ENCODE assay signal across 15 cellular contexts in the genomic region with DNA sequence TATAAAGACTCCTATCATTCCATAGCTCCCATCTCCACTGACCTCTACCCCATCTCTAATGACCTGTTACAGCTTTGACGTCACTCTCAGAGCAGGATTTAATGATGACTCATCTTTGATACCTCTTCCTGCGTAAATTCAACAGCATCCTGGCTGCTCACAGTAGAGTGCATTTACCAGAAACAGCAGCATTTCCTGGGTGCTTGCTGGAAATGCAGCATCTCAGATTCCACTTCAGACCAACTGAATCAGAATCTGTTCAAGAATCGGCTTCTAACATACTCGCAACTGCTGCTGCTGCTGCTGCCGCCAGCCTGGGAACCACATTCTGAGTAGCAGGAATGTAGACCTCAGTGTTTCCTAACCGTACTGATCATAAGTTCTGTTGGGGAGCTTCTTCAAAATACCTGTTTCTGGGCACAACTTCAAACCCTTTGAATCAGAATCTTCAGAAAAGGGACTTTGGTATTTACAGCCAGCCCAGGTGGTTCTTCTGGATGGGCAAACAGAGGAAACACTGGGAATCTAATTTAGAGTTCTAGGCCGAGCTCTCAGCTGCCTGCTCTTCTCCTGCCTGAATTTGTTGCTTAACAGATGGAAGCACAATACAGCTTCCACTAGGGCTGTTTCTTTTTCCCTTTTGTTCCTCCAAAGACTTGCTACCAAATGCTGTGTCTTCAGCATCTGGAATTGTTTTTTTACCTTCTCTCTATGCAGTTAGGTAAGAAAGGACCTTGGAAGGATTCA.
DNase-seq lines count a peak whose midpoint lies in the region; ATAC-seq and TF ChIP-seq lines count a peak whose summit lies in the region.
"Had no signal": no experiment of that assay in that cellular context is flagged by ENCODE, and none has a peak within 500 bp of the region (broad histone marks: within the 10 kb centered on the region; RNA-seq: fewer than 3 reads in every experiment).

No MANE protein-coding gene starts in this region.

- DNase-seq in activated CD4-positive, alpha-beta T cell treated with anti-CD3 and anti-CD28 coated beads, Interleukin-2, amount 10 ng/mL, durations not matched to agents 24 days and 14 days = peak; percentile 59
- DNase-seq in activated CD4-positive, alpha-beta T cell treated with anti-CD3 and anti-CD28 coated beads, Interleukin-2, amount 50 U/mL, for 1 hour = no peak
- DNase-seq in RPMI7951 (ENCODE audit: low read depth) (peak; percentile 4), fibroblast of pulmonary artery (ENCODE audit: low read depth) (peak; percentile 63), testis (no peak), NCI-H524 treated with DMSO at 0.1 percent for 48 hours (lab: John Stamatoyannopoulos, UW) (no peak), NCI-H2107 (lab: John Stamatoyannopoulos, UW) (no peak)
- DNase-seq: activated CD8-positive, alpha-beta memory T cell treated with anti-CD3 and anti-CD28 coated beads, Interleukin-2, amount 10 ng/mL, durations not matched to agents 7 days and 5 days; cortex of kidney; naive thymus-derived CD4-positive, alpha-beta T cell; NCI-H2171 treated with DMSO at 0.1 percent for 48 hours; upper lobe of left lung had no signal

- no peaks in the 10 kb centered on the region for H3K36me3 ChIP-seq in testis (ENCODE audit: low read depth, missing control alignments)
- H3K36me3 ChIP-seq: upper lobe of left lung had no signal

- H3K27ac Mint-ChIP-seq in activated CD4-positive, alpha-beta T cell treated with anti-CD3 and anti-CD28 coated beads, Interleukin-2, amount 10 ng/mL, durations not matched to agents 24 days and 14 days = no peak overlapping the region
- H3K27ac Mint-ChIP-seq: activated CD8-positive, alpha-beta memory T cell treated with anti-CD3 and anti-CD28 coated beads, Interleukin-2, amount 10 ng/mL, durations not matched to agents 7 days and 5 days; B cell had no signal

- WGBS in testis, 2 donors = 84 to 88% methylated on average over 7 of the region's 7 CpGs

- H3K27me3 ChIP-seq in testis = no peaks in the 10 kb centered on the region
- H3K27me3 ChIP-seq: upper lobe of left lung had no signal

- no peak for ATAC-seq in HG03521 (IDR thresholded peaks at IDR 0.05; ENCODE audit: unreplicated experiment)
- ATAC-seq: activated CD8-positive, alpha-beta memory T cell treated with anti-CD3 and anti-CD28 coated beads, Interleukin-2, amount 10 ng/mL, durations not matched to agents 7 days and 5 days; naive thymus-derived CD4-positive, alpha-beta T cell had no signal

- no peaks in the 10 kb centered on the region for H3K9me3 ChIP-seq in testis
- H3K9me3 ChIP-seq: upper lobe of left lung had no signal

- no peak overlapping the region for H3K4me3 ChIP-seq in fibroblast of pulmonary artery (replicated peaks; ENCODE audit: low read depth, low read length)
- H3K4me3 ChIP-seq in testis = no peak overlapping the region
- H3K4me3 ChIP-seq: upper lobe of left lung had no signal

- no peaks in the 10 kb centered on the region for H3K4me1 ChIP-seq in testis

- H3K4me3 Mint-ChIP-seq in activated CD4-positive, alpha-beta T cell treated with anti-CD3 and anti-CD28 coated beads, Interleukin-2, amount 10 ng/mL, durations not matched to agents 24 days and 14 days = no peak overlapping the region
- H3K4me3 Mint-ChIP-seq: activated CD8-positive, alpha-beta memory T cell treated with anti-CD3 and anti-CD28 coated beads, Interleukin-2, amount 10 ng/mL, durations not matched to agents 7 days and 5 days; B cell; naive thymus-derived CD4-positive, alpha-beta T cell had no signal

- H3K27me3 Mint-ChIP-seq in activated CD4-positive, alpha-beta T cell treated with anti-CD3 and anti-CD28 coated beads, Interleukin-2, amount 10 ng/mL, durations not matched to agents 24 days and 14 days = no peaks in the 10 kb centered on the region
- H3K27me3 Mint-ChIP-seq: activated CD8-positive, alpha-beta memory T cell treated with anti-CD3 and anti-CD28 coated beads, Interleukin-2, amount 10 ng/mL, durations not matched to agents 7 days and 5 days; naive thymus-derived CD4-positive, alpha-beta T cell had no signal

- no peaks in the 10 kb centered on the region for H3K9me3 Mint-ChIP-seq in activated CD4-positive, alpha-beta T cell treated with anti-CD3 and anti-CD28 coated beads, Interleukin-2, amount 10 ng/mL, durations not matched to agents 24 days and 14 days

- TF ChIP-seq CTCF in fibroblast of pulmonary artery (IDR thresholded peaks at IDR 0.05; ENCODE audit: low read length, missing control alignments) (no peak), testis (IDR thresholded peaks at IDR 0.05) (no peak)

- peaks cover 2% of the 10 kb centered on the region for H3K4me1 Mint-ChIP-seq in activated CD4-positive, alpha-beta T cell treated with anti-CD3 and anti-CD28 coated beads, Interleukin-2, amount 10 ng/mL, durations not matched to agents 24 days and 14 days
- H3K4me1 Mint-ChIP-seq: activated CD8-positive, alpha-beta memory T cell treated with anti-CD3 and anti-CD28 coated beads, Interleukin-2, amount 10 ng/mL, durations not matched to agents 7 days and 5 days; B cell had no signal

- no peak for TF ChIP-seq POLR2A in testis (IDR thresholded peaks at IDR 0.05)

- intact Hi-C loops in activated CD4-positive, alpha-beta T cell treated with anti-CD3 and anti-CD28 coated beads, Interleukin-2, amount 10 ng/mL, durations not matched to agents 24 days and 14 days (cut with micrococcal nuclease) = no loop called here
- intact Hi-C loops in testis (cut with DNase I; ENCODE audit: low total_unique reads) = no loop called here

- H3K36me3 Mint-ChIP-seq in activated CD4-positive, alpha-beta T cell treated with anti-CD3 and anti-CD28 coated beads, Interleukin-2, amount 10 ng/mL, durations not matched to agents 24 days and 14 days (ENCODE audit: low read depth) = no peaks in the 10 kb centered on the region
- H3K36me3 Mint-ChIP-seq: activated CD8-positive, alpha-beta memory T cell treated with anti-CD3 and anti-CD28 coated beads, Interleukin-2, amount 10 ng/mL, durations not matched to agents 7 days and 5 days had no signal

- H3K27ac ChIP-seq in testis = no peak overlapping the region
- H3K27ac ChIP-seq: upper lobe of left lung, VCaP had no signal

Comparison
In these comparisons a context has a peak if more than half of its experiments do, and no peak if none do; other contexts are left out.
1. DNase-seq: peak in activated CD4-positive, alpha-beta T cell treated with anti-CD3 and anti-CD28 coated beads, Interleukin-2, amount 10 ng/mL, durations not matched to agents 24 days and 14 days (single experiment), RPMI7951 (single experiment) and fibroblast of pulmonary artery (single experiment); none in activated CD4-positive, alpha-beta T cell treated with anti-CD3 and anti-CD28 coated beads, Interleukin-2, amount 50 U/mL, for 1 hour (single experiment), testis (single experiment), NCI-H524 treated with DMSO at 0.1 percent for 48 hours (single experiment) and NCI-H2107 (single experiment).